Comparison of ENCODE assay signal across 12 cellular contexts in the genomic region with DNA sequence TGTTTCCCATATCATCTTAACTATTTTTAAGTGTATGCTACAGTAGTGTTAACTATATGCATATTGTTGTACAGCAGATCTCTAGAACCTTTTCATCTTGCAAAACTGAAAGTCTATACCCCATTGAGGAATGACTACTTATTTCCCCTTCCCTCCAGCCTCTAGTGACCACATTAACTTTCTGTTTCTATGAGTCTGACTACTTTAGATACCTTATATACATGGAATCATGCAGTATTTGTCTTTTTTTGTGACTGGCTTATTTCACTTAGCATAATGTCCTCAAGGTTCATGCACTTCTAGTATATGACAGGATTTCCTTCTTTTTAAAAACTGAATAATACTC.
DNase-seq lines count a peak whose midpoint lies in the region; ATAC-seq and TF ChIP-seq lines count a peak whose summit lies in the region.
"Had no signal": no experiment of that assay in that cellular context is flagged by ENCODE, and none has a peak within 500 bp of the region (broad histone marks: within the 10 kb centered on the region; RNA-seq: fewer than 3 reads in every experiment).

No MANE protein-coding gene starts in this region.

- no peak overlapping the region for H3K14ac ChIP-seq in trophoblast cell (ENCODE audit: low read length)

- peak; percentile 51 for DNase-seq in GM06990 (ENCODE audit: extremely low read depth, insufficient read length)
- DNase-seq in hepatic stellate cell (ENCODE audit: low spot score): no peak
- DNase-seq in G401 (ENCODE audit: low spot score): no peak
- no peak for DNase-seq in trophoblast cell
- no peak for DNase-seq in CD8-positive, alpha-beta T cell
- DNase-seq: adrenal gland, BE2C, NCI-H774, stomach had no signal

- no peak overlapping the region for H3K4me3 ChIP-seq in GM06990 (replicated peaks; ENCODE audit: low read depth, low read length)
- H3K4me3 ChIP-seq in trophoblast cell (ENCODE audit: low read depth, low read length): no peak overlapping the region
- H3K4me3 ChIP-seq in CD8-positive, alpha-beta T cell (ENCODE audit: low read depth, low read length): no peak overlapping the region
- H3K4me3 ChIP-seq: adrenal gland, stomach had no signal

- H3K9me3 Mint-ChIP-seq in CD8-positive, alpha-beta T cell: peaks cover 7% of the 10 kb centered on the region

- no peak overlapping the region for H4K12ac ChIP-seq in trophoblast cell (ENCODE audit: low read depth, low read length)

- H3K36me3 Mint-ChIP-seq in CD8-positive, alpha-beta T cell: peaks cover 4% of the 10 kb centered on the region

- no peaks in the 10 kb centered on the region for H3K4me1 ChIP-seq in trophoblast cell (ENCODE audit: control insufficient read depth in 1 of 2, insufficient read depth in 2 of 2, low read length in 2 of 2)
- H3K4me1 ChIP-seq in CD8-positive, alpha-beta T cell (ENCODE audit: insufficient read depth, low read length): no peaks in the 10 kb centered on the region
- H3K4me1 ChIP-seq: adrenal gland, BE2C, stomach had no signal

- H3K36me3 ChIP-seq in GM06990 (ENCODE audit: control insufficient read depth, insufficient read depth, low read length) (no peaks in the 10 kb centered on the region), trophoblast cell (ENCODE audit: control insufficient read depth in 1 of 2, insufficient read depth in 2 of 2, low read length in 2 of 2) (no peaks in the 10 kb centered on the region)
- no peaks in the 10 kb centered on the region for H3K36me3 ChIP-seq in CD8-positive, alpha-beta T cell (ENCODE audit: insufficient read depth, low read length)
- H3K36me3 ChIP-seq: adrenal gland, BE2C, stomach had no signal

- H3K4me2 ChIP-seq in trophoblast cell (ENCODE audit: low read length): no peak overlapping the region

- H3K4me3 Mint-ChIP-seq in CD8-positive, alpha-beta T cell: no peak overlapping the region

- H2BK5ac ChIP-seq in trophoblast cell (ENCODE audit: low read depth, low read length, poor library complexity): no peak overlapping the region

- H3K23ac ChIP-seq in trophoblast cell (ENCODE audit: low read length): no peak overlapping the region

- no peak overlapping the region for H3K4ac ChIP-seq in trophoblast cell (ENCODE audit: low read depth, low read length)

- H3K79me1 ChIP-seq in trophoblast cell (ENCODE audit: low read length): no peaks in the 10 kb centered on the region

- no peak overlapping the region for H3K9ac ChIP-seq in trophoblast cell (ENCODE audit: low read length)

- no peak overlapping the region for H3K27ac Mint-ChIP-seq in CD8-positive, alpha-beta T cell

- no peak overlapping the region for H2BK120ac ChIP-seq in trophoblast cell (ENCODE audit: insufficient read depth, low read length, poor library complexity)

- H3K27me3 ChIP-seq in GM06990 (replicated peaks; ENCODE audit: control insufficient read depth, insufficient read depth, low read length) (no peaks in the 10 kb centered on the region), trophoblast cell (ENCODE audit: insufficient read depth, low read length) (no peaks in the 10 kb centered on the region)
- no peaks in the 10 kb centered on the region for H3K27me3 ChIP-seq in CD8-positive, alpha-beta T cell (ENCODE audit: insufficient read depth, low read length)
- H3K27me3 ChIP-seq: adrenal gland, BE2C, stomach had no signal

- no peaks in the 10 kb centered on the region for H3K79me2 ChIP-seq in trophoblast cell (ENCODE audit: control insufficient read depth, insufficient read depth, low read length, poor library complexity)

- H3K27ac ChIP-seq in trophoblast cell (ENCODE audit: low read depth, low read length): no peak overlapping the region
- H3K27ac ChIP-seq in CD8-positive, alpha-beta T cell (ENCODE audit: low read depth, low read length): no peak overlapping the region
- H3K27ac ChIP-seq: adrenal gland, stomach had no signal

- in situ Hi-C loops in G401 (cut with HindIII; ENCODE audit: low sequenced_read_pairs): no loop called here

- H3K18ac ChIP-seq in trophoblast cell (ENCODE audit: low read length): no peak overlapping the region

- H2BK12ac ChIP-seq in trophoblast cell (ENCODE audit: low read length): no peak overlapping the region

- intact Hi-C loops in CD8-positive, alpha-beta T cell (cut with DNase I, micrococcal nuclease): no loop called here

- no peak overlapping the region for H2AFZ ChIP-seq in trophoblast cell (ENCODE audit: insufficient read depth, low read length, poor library complexity)

- H2AK5ac ChIP-seq in trophoblast cell (ENCODE audit: low read length): no peak overlapping the region

- H3K27me3 Mint-ChIP-seq in CD8-positive, alpha-beta T cell (ENCODE audit: low read depth): no peaks in the 10 kb centered on the region

- ATAC-seq in GM19043 (IDR thresholded peaks at IDR 0.05; ENCODE audit: low read depth, unreplicated experiment) (peak; percentile 98), HG02763 (IDR thresholded peaks at IDR 0.05; ENCODE audit: unreplicated experiment) (peak; percentile 100), HG03565 (IDR thresholded peaks at IDR 0.05; ENCODE audit: unreplicated experiment) (peak; percentile 100)
- ATAC-seq in CD8-positive, alpha-beta T cell: no peak

- no peak overlapping the region for H4K8ac ChIP-seq in trophoblast cell (ENCODE audit: low read depth, low read length)

- no peak for TF ChIP-seq CTCF in GM06990 (IDR thresholded peaks at IDR 0.05; ENCODE audit: insufficient read depth, low read length, poor library complexity, severe bottlenecking)
- no peak for TF ChIP-seq CTCF in CD8-positive, alpha-beta T cell (IDR thresholded peaks at IDR 0.05)

- POLR2A ChIA-PET in CD8-positive, alpha-beta T cell (lab: Charles Lee): no interaction called here

- H4K91ac ChIP-seq in trophoblast cell (ENCODE audit: low read depth, low read length): no peak overlapping the region

- H3K9me3 ChIP-seq in trophoblast cell (ENCODE audit: insufficient read depth, low read depth, low read length): peaks cover 2% of the 10 kb centered on the region
- no peaks in the 10 kb centered on the region for H3K9me3 ChIP-seq in CD8-positive, alpha-beta T cell (ENCODE audit: low read length)
- H3K9me3 ChIP-seq: adrenal gland, BE2C had no signal

- peaks cover 6% of the 10 kb centered on the region for H3K4me1 Mint-ChIP-seq in CD8-positive, alpha-beta T cell (ENCODE audit: low read depth)

- CTCF ChIA-PET in CD8-positive, alpha-beta T cell (lab: Charles Lee): no interaction called here
